1 cellular context compared by ENCODE assay signal in the genomic region with DNA sequence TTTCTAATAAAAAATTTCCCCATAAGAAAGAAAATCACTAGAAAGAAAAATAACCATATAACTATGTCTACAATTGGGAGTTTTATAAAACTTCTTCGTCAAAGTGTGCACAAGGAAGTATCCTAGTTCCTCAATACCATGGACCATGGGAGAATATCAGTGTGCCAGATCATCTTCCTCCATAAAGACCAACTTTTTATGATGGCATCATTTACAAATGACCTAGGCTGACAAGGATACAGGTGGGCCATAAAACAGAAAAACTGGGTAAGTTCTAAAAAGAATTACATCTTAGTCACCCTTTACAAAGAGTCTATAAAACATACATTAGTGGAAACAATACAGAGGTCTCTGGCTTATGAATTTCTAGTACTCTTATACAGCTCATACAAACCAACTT.
TF ChIP-seq lines count a peak whose summit lies in the region.

No MANE protein-coding gene starts in this region.

TF ChIP-seq in HEK293, 187 proteins besides CTCF, POLR2A, EP300 and RAD21 (continued from another document):
- TF ChIP-seq ZNF157 (tag by site-specific recombination; IDR thresholded peaks at IDR 0.05) (no peak), ZNF768 (tag by site-specific recombination; IDR thresholded peaks at IDR 0.05) (no peak)
- TF ChIP-seq, protein P1, sequence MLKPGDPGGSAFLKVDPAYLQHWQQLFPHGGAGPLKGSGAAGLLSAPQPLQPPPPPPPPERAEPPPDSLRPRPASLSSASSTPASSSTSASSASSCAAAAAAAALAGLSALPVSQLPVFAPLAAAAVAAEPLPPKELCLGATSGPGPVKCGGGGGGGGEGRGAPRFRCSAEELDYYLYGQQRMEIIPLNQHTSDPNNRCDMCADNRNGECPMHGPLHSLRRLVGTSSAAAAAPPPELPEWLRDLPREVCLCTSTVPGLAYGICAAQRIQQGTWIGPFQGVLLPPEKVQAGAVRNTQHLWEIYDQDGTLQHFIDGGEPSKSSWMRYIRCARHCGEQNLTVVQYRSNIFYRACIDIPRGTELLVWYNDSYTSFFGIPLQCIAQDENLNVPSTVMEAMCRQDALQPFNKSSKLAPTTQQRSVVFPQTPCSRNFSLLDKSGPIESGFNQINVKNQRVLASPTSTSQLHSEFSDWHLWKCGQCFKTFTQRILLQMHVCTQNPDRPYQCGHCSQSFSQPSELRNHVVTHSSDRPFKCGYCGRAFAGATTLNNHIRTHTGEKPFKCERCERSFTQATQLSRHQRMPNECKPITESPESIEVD (tag by site-specific recombination; IDR thresholded peaks at IDR 0.05): 0 out of 2 replicates have a peak, but pooled peaks have one; percentile 8
